9 cellular contexts compared by ENCODE assay signal in the genomic region with DNA sequence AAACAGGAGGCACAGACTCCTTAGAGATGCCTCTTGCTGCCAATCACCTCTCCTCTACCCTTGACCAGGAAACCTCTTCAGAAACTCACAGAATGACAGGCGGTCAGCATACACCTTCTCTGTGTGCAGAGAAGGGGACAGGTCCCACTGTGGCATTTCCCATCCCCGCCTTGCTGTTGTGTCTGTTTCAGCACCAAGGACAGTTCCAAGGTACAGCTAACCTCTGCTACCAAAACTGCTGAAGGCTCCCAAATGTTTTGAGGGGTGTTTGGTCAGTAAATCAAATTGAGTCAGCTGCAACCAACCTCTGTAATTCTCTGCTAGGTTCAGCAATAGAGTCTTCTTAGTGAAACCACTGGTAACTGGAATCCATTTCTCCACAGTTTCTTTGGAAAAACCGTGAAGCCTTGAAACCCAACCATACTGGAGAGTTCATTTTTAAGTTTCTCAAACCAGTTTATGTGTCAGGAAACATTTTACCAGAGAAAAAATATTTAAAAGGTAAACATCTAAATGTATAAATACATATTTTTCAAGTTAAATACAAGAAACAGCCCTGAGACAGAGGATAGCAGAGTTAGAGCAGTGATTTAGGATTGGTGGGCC.
DNase-seq lines count a peak whose midpoint lies in the region; ATAC-seq and TF ChIP-seq lines count a peak whose summit lies in the region.
"Had no signal": no experiment of that assay in that cellular context is flagged by ENCODE, and none has a peak within 500 bp of the region (broad histone marks: within the 10 kb centered on the region; RNA-seq: fewer than 3 reads in every experiment).

No MANE protein-coding gene starts in this region.

- no peaks in the 10 kb centered on the region for H3K9me2 ChIP-seq in Karpas-422 (replicated peaks; ENCODE audit: insufficient read depth, low read length)

- CTCF ChIA-PET in GM10248 (lab: Yijun Ruan, JAX): no interaction called here

- H3K4me1 ChIP-seq in Karpas-422 (ENCODE audit: low read length) (peaks cover 5% of the 10 kb centered on the region; the same call in 1 of the 2 replicates), vagina (no peaks in the 10 kb centered on the region)

- no peak for TF ChIP-seq CTCF in GM10248 (IDR thresholded peaks at IDR 0.05; ENCODE audit: control extremely low read depth, extremely low read depth, low read depth, missing control alignments)
- no peak for TF ChIP-seq CTCF in astrocyte of the cerebellum (IDR thresholded peaks at IDR 0.05; ENCODE audit: low read depth, low read length, missing control alignments)
- no peak for TF ChIP-seq CTCF in vagina (IDR thresholded peaks at IDR 0.05)

- H2AFZ ChIP-seq in Karpas-422 (ENCODE audit: low read length): no peak overlapping the region

- POLR2A ChIA-PET in GM10248 (lab: Yijun Ruan, JAX): no interaction called here

- DNase-seq in GM10248 (ENCODE audit: extremely low spot score): peak; percentile 24
- peak; percentile 82 for DNase-seq in Karpas-422
- peak; percentile 41 for DNase-seq in astrocyte of the cerebellum (ENCODE audit: low read depth)
- peak; percentile 2 to 4 for DNase-seq in lung microvascular endothelial cell (ENCODE audit: low read depth in 2 of 2)
- no peak for DNase-seq in Right ventricle myocardium superior
- DNase-seq in central memory CD4-positive, alpha-beta T cell: no peak
- no peak for DNase-seq in vagina (ENCODE audit: extremely low spot score in 2 of 2)
- DNase-seq: naive B cell had no signal

- H4K20me1 ChIP-seq in Karpas-422 (ENCODE audit: insufficient read depth, low read depth, low read length): no peaks in the 10 kb centered on the region

- H3K27me3 ChIP-seq in Karpas-422 (ENCODE audit: low read length) (no peaks in the 10 kb centered on the region), vagina (no peaks in the 10 kb centered on the region)

- no peak overlapping the region for H3K4me2 ChIP-seq in Karpas-422 (ENCODE audit: low read depth, low read length, poor library complexity, severe bottlenecking)

- no peak overlapping the region for H3K4me3 ChIP-seq in Karpas-422 (ENCODE audit: low read length)
- H3K4me3 ChIP-seq in astrocyte of the cerebellum (ENCODE audit: low read depth, low read length): no peak overlapping the region
- H3K4me3 ChIP-seq in vagina: no peak overlapping the region

- H3K9me3 ChIP-seq in Karpas-422 (ENCODE audit: low read length) (no peaks in the 10 kb centered on the region), vagina (no peaks in the 10 kb centered on the region)

- no peak overlapping the region for H3K27ac ChIP-seq in Karpas-422 (ENCODE audit: low read length)
- no peak overlapping the region for H3K27ac ChIP-seq in vagina

- H3K36me3 ChIP-seq in Karpas-422 (ENCODE audit: insufficient read depth, low read length) (no peaks in the 10 kb centered on the region), vagina (no peaks in the 10 kb centered on the region)

- no peaks in the 10 kb centered on the region for H3K79me2 ChIP-seq in Karpas-422 (ENCODE audit: low read length)

- ATAC-seq in GM18858 (IDR thresholded peaks at IDR 0.05; ENCODE audit: unreplicated experiment) (no peak), Right ventricle myocardium superior (ENCODE audit: poor library complexity) (no peak)

- intact Hi-C loops in Right ventricle myocardium superior (cut with DNase I) (no loop called here), vagina (cut with DNase I) (no loop called here)

- no peak overlapping the region for H3K9ac ChIP-seq in Karpas-422 (ENCODE audit: low read length)

- TF ChIP-seq POLR2A in vagina (IDR thresholded peaks at IDR 0.05): no peak

- in situ Hi-C loops in astrocyte of the cerebellum (cut with HindIII; ENCODE audit: low sequenced_read_pairs): no loop called here

Comparison
In these comparisons a context has a peak if more than half of its experiments do, and no peak if none do; other contexts are left out.
1. DNase-seq: peak in GM10248 (single experiment), Karpas-422 (single experiment), astrocyte of the cerebellum (single experiment) and lung microvascular endothelial cell (2 of 2); none in Right ventricle myocardium superior (single experiment), central memory CD4-positive, alpha-beta T cell (single experiment) and vagina (0 of 2).